8 cellular contexts compared by ENCODE assay signal in the genomic region with DNA sequence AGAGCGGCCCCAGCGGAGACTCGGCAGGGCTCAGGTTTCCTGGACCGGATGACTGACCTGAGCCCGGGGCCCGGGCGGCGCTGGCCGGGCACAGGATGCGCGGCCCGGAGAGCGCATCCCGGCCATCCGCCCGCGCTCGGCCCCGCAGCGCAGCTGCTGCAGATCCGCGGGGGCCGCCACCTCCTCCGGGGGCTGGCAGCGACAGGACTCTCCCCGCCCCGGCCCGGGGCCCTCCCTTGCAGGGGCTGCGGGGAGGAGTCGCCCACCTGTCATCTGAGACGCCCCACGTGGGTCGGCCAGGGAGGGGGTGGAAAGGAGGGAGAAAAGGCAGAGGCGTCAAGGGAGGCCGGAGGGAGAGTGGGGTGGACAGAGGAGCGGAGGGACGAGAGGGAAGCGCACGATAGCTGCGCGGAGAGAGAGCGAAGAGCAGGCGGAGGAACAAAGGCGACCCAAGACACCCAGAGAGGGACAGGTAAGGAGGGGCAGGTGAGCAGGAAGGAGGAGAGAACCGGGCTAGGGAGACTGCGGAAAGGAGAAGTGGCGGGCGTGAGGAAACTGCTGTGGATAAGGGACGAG. TPM values are rescaled to one million over a fixed set of nuclear protein-coding genes. Genes with fewer than 3 reads are reported as not detected.
DNase-seq lines count a peak whose midpoint lies in the region; ATAC-seq and TF ChIP-seq lines count a peak whose summit lies in the region.

No MANE protein-coding gene starts in this region.

- no peak overlapping the region for H3K4ac ChIP-seq in mesendoderm (ENCODE audit: low read depth, low read length)

- no peaks in the 10 kb centered on the region for H3K27me3 ChIP-seq in effector memory CD4-positive, alpha-beta T cell (replicated peaks; ENCODE audit: control insufficient read depth, insufficient read depth, low read length, poor library complexity, severe bottlenecking)
- H3K27me3 ChIP-seq in mesendoderm (ENCODE audit: insufficient read depth, low read length, poor library complexity), result no peaks in the 10 kb centered on the region

- no peak overlapping the region for H4K8ac ChIP-seq in mesendoderm (ENCODE audit: low read depth, low read length)

- TF ChIP-seq CTCF in AG10803 (conservative IDR thresholded peaks at IDR 0.05; ENCODE audit: low read length), result no peak

- H3K56ac ChIP-seq in mesendoderm (ENCODE audit: low read length), result peak overlapping the region; percentile 95

- H3K79me2 ChIP-seq in mesendoderm (ENCODE audit: control insufficient read depth, insufficient read depth, low read length), result peaks cover 27% of the 10 kb centered on the region

- H3K4me2 ChIP-seq in mesendoderm (ENCODE audit: low read length), result peak overlapping the region; percentile 69

- peak overlapping the region; percentile 6 for H3K18ac ChIP-seq in mesendoderm (ENCODE audit: low read length)

- H2BK120ac ChIP-seq in mesendoderm (ENCODE audit: low read depth, low read length), result no peak overlapping the region

- no peak overlapping the region for H4K5ac ChIP-seq in mesendoderm (ENCODE audit: low read length)

- WGBS in mesendoderm (ENCODE audit: extremely low coverage, insufficient coverage, low lambda C conversion rate), result no CpG with 5 or more reads among the region's 49 CpGs

- peaks cover 6% of the 10 kb centered on the region for H3K36me3 ChIP-seq in effector memory CD4-positive, alpha-beta T cell (ENCODE audit: control insufficient read depth, insufficient read depth, low read length)
- no peaks in the 10 kb centered on the region for H3K36me3 ChIP-seq in mesendoderm (ENCODE audit: control insufficient read depth, insufficient read depth, low read length)

- H3K4me1 ChIP-seq in effector memory CD4-positive, alpha-beta T cell (ENCODE audit: control insufficient read depth, insufficient read depth, low read length, poor library complexity, severe bottlenecking), result peaks cover 14% of the 10 kb centered on the region
- H3K4me1 ChIP-seq in mesendoderm (ENCODE audit: control insufficient read depth, low read depth, low read length), result no peaks in the 10 kb centered on the region

- H3K23ac ChIP-seq in mesendoderm (ENCODE audit: low read length), result no peak overlapping the region

- peak; percentile 47 for DNase-seq in AG10803 (ENCODE audit: low read depth)
- DNase-seq in NCI-H345 treated with DMSO at 0.1 percent for 48 hours (lab: John Stamatoyannopoulos, UW; ENCODE audit: unreplicated experiment), result peak; percentile 65
- peak; percentile 60 to 67 for DNase-seq in activated CD4-positive, alpha-beta T cell treated with anti-CD3 and anti-CD28 coated beads, Interleukin-2, amount 50 U/mL, for 48 hours
- DNase-seq in effector memory CD4-positive, alpha-beta T cell, result peak; percentile 57 to 63 (median 59)
- peak; percentile 91 for DNase-seq in mesendoderm
- DNase-seq in stimulated activated CD8-positive, alpha-beta memory T cell treated with anti-CD3 and anti-CD28 coated beads, Interleukin-15, amount 100 ng/mL, for 4 hours (ENCODE audit: low read depth in 2 of 2), result peak; percentile 66 to 70

- ATAC-seq in GM18867 (IDR thresholded peaks at IDR 0.05; ENCODE audit: unreplicated experiment) (peak; percentile 55), HG03097 (IDR thresholded peaks at IDR 0.05; ENCODE audit: low FRiP score, unreplicated experiment) (peak; percentile 47)

- H2BK5ac ChIP-seq in mesendoderm (ENCODE audit: low read length), result peak overlapping the region; percentile 65

- peaks cover 2% of the 10 kb centered on the region for H3K79me1 ChIP-seq in mesendoderm (ENCODE audit: low read length)

- peak overlapping the region; percentile 92 for H3K4me3 ChIP-seq in AG10803 (ENCODE audit: low read length)
- peak overlapping the region; percentile 80 for H3K4me3 ChIP-seq in effector memory CD4-positive, alpha-beta T cell (ENCODE audit: insufficient read depth, low read depth, low read length, poor library complexity, severe bottlenecking)
- peak overlapping the region; percentile 88 for H3K4me3 ChIP-seq in mesendoderm (ENCODE audit: low read length)

- H2BK15ac ChIP-seq in mesendoderm (replicated peaks; ENCODE audit: low read depth), result no peak overlapping the region

- no peaks in the 10 kb centered on the region for H3K9me3 ChIP-seq in effector memory CD4-positive, alpha-beta T cell (ENCODE audit: control insufficient read depth, low read length)

- H2AK5ac ChIP-seq in mesendoderm (ENCODE audit: low read length), result no peak overlapping the region

- H3K27ac ChIP-seq in effector memory CD4-positive, alpha-beta T cell (ENCODE audit: insufficient read depth, low read length, poor library complexity, severe bottlenecking), result peak overlapping the region; percentile 98
- peak overlapping the region; percentile 71 for H3K27ac ChIP-seq in mesendoderm (ENCODE audit: low read depth, low read length)

- peak overlapping the region; percentile 93 for H3K9ac ChIP-seq in mesendoderm (ENCODE audit: low read length)

RNA-seq across cellular contexts. Expression of a gene that starts 0.5 kb away (rescaled TPM):
- 91.6 TPM for polyA plus RNA-seq in mesendoderm (2013, experiment 1 of 2)
- polyA plus RNA-seq in mesendoderm (2013, experiment 2 of 2), result 93.2 TPM

RNA-seq across cellular contexts. Expression of a gene that starts 54.5 kb away (rescaled TPM):
- 10.7 TPM for polyA plus RNA-seq in mesendoderm (2013, experiment 1 of 2)
- 11.0 TPM for polyA plus RNA-seq in mesendoderm (2013, experiment 2 of 2)

Comparison
In these comparisons a context has a peak if more than half of its experiments do, and no peak if none do; other contexts are left out.
1. Peak in every context shown above with its lines: DNase-seq, ATAC-seq, H3K4me3 ChIP-seq and H3K27ac ChIP-seq.